Comparison of ENCODE assay signal across 34 cellular contexts in genomic region chr2:228410051-228410450, GRCh38.
DNase-seq lines count a peak whose midpoint lies in the region; ATAC-seq and TF ChIP-seq lines count a peak whose summit lies in the region.
"Had no signal": no experiment of that assay in that cellular context is flagged by ENCODE, and none has a peak within 500 bp of the region (broad histone marks: within the 10 kb centered on the region; RNA-seq: fewer than 3 reads in every experiment).

No MANE protein-coding gene starts in this region.

- H3K9me2 ChIP-seq in Karpas-422 (replicated peaks; ENCODE audit: insufficient read depth, low read length) = no peaks in the 10 kb centered on the region

- no peaks in the 10 kb centered on the region for H3K36me3 Mint-ChIP-seq in T-helper 2 cell treated with Interferon-gamma antibody and Interleukin-4, amounts not matched to agents 5 μg/mL and 100 μg/mL, for 36 hours (ENCODE audit: low read depth)
- no peaks in the 10 kb centered on the region for H3K36me3 Mint-ChIP-seq in mesothelial cell of epicardium
- H3K36me3 Mint-ChIP-seq: CD14-positive monocyte; CD4-positive, alpha-beta memory T cell; CD4-positive, CD25-positive, alpha-beta regulatory T cell; CD8-positive, alpha-beta memory T cell; CD8-positive, alpha-beta T cell had no signal

- no peak for TF ChIP-seq CTCF in mesothelial cell of epicardium (IDR thresholded peaks at IDR 0.05; ENCODE audit: unreplicated experiment)

- H3K9ac ChIP-seq in Karpas-422 (ENCODE audit: low read length) = no peak overlapping the region
- H3K9ac ChIP-seq: BLaER1; BLaER1 treated with 17β-estradiol and CSF1 and Interleukin-3, amounts not matched to agents 10 nM and 100 nM had no signal

- H3K4me3 ChIP-seq in Karpas-422 (ENCODE audit: low read length) = no peak overlapping the region
- H3K4me3 ChIP-seq: A549; BLaER1; BLaER1 treated with 17β-estradiol and CSF1 and Interleukin-3, amounts not matched to agents 10 nM and 100 nM had no signal

- peaks cover 14% of the 10 kb centered on the region for H3K4me1 ChIP-seq in Karpas-422 (ENCODE audit: low read length)
- H3K4me1 ChIP-seq: A549; BE2C; BLaER1; BLaER1 treated with 17β-estradiol and CSF1 and Interleukin-3, amounts not matched to agents 10 nM and 100 nM; Caco-2 had no signal

- H3K27me3 ChIP-seq in Karpas-422 (ENCODE audit: low read length) = no peaks in the 10 kb centered on the region
- H3K27me3 ChIP-seq: BE2C; BLaER1; BLaER1 treated with 17β-estradiol and CSF1 and Interleukin-3, amounts not matched to agents 10 nM and 100 nM had no signal

- in situ Hi-C loops in G401 (cut with HindIII; ENCODE audit: low sequenced_read_pairs) = no loop called here

- H3K4me2 ChIP-seq in Karpas-422 (ENCODE audit: low read depth, low read length, poor library complexity, severe bottlenecking) = no peak overlapping the region
- H3K4me2 ChIP-seq: A549; BLaER1; BLaER1 treated with 17β-estradiol and CSF1 and Interleukin-3, amounts not matched to agents 10 nM and 100 nM had no signal

- DNase-seq in G401 (ENCODE audit: low spot score) = peak; percentile 67
- no peak for DNase-seq in Karpas-422
- peak; percentile 59 for DNase-seq in cerebellar cortex (ENCODE audit: low spot score)
- peak; percentile 27 for DNase-seq in cerebellum (ENCODE audit: low spot score)
- no peak for DNase-seq in T-helper 2 cell treated with Interferon-gamma antibody and Interleukin-4, amounts not matched to agents 5 μg/mL and 100 μg/mL, for 36 hours (ENCODE audit: low spot score)
- no peak for DNase-seq in mesothelial cell of epicardium (ENCODE audit: low spot score in 2 of 2, unreplicated experiment in 2 of 2)
- DNase-seq: 8988T; ACHN; AML-193; BE2C; Caco-2; Calu3; CD4-positive, alpha-beta memory T cell; CD4-positive, alpha-beta T cell; CD4-positive, CD25-positive, alpha-beta regulatory T cell; CD8-positive, alpha-beta memory T cell; CD8-positive, alpha-beta T cell; COR-L47; DMS 273 treated with DMSO at 0.1 percent for 48 hours; DMS153; DMS53; DMS79; DMS79 treated with DMSO at 0.1 percent for 48 hours; DND-41; EL had no signal

- no peak overlapping the region for H3K27ac Mint-ChIP-seq in T-helper 2 cell treated with Interferon-gamma antibody and Interleukin-4, amounts not matched to agents 5 μg/mL and 100 μg/mL, for 36 hours
- no peak overlapping the region for H3K27ac Mint-ChIP-seq in mesothelial cell of epicardium
- H3K27ac Mint-ChIP-seq: B cell; CD14-positive monocyte; CD4-positive, alpha-beta memory T cell; CD4-positive, alpha-beta T cell; CD4-positive, CD25-positive, alpha-beta regulatory T cell; CD8-positive, alpha-beta memory T cell; CD8-positive, alpha-beta T cell had no signal

- peak overlapping the region; percentile 74 for H2AFZ ChIP-seq in Karpas-422 (ENCODE audit: low read length)

- H4K20me1 ChIP-seq in Karpas-422 (ENCODE audit: insufficient read depth, low read depth, low read length) = no peaks in the 10 kb centered on the region
- H4K20me1 ChIP-seq: BLaER1; BLaER1 treated with 17β-estradiol and CSF1 and Interleukin-3, amounts not matched to agents 10 nM and 100 nM had no signal

- ATAC-seq in GM19463 (IDR thresholded peaks at IDR 0.05; ENCODE audit: unreplicated experiment) = no peak
- no peak for ATAC-seq in GM18909 (IDR thresholded peaks at IDR 0.05; ENCODE audit: poor library complexity, unreplicated experiment)
- ATAC-seq: A549; CD8-positive, alpha-beta T cell had no signal

- no peaks in the 10 kb centered on the region for H3K27me3 Mint-ChIP-seq in T-helper 2 cell treated with Interferon-gamma antibody and Interleukin-4, amounts not matched to agents 5 μg/mL and 100 μg/mL, for 36 hours (ENCODE audit: low read depth)
- H3K27me3 Mint-ChIP-seq in mesothelial cell of epicardium (ENCODE audit: low read depth) = no peaks in the 10 kb centered on the region
- H3K27me3 Mint-ChIP-seq: B cell; CD4-positive, alpha-beta memory T cell; CD4-positive, alpha-beta T cell; CD4-positive, CD25-positive, alpha-beta regulatory T cell; CD8-positive, alpha-beta memory T cell had no signal

- no peaks in the 10 kb centered on the region for H3K79me2 ChIP-seq in Karpas-422 (ENCODE audit: low read length)

- H3K36me3 ChIP-seq in Karpas-422 (ENCODE audit: insufficient read depth, low read length) = no peaks in the 10 kb centered on the region; the same call in 1 of the 2 replicates
- H3K36me3 ChIP-seq: BE2C; BLaER1; BLaER1 treated with 17β-estradiol and CSF1 and Interleukin-3, amounts not matched to agents 10 nM and 100 nM had no signal

- H3K4me1 Mint-ChIP-seq in T-helper 2 cell treated with Interferon-gamma antibody and Interleukin-4, amounts not matched to agents 5 μg/mL and 100 μg/mL, for 36 hours (ENCODE audit: low read depth) = no peaks in the 10 kb centered on the region
- H3K4me1 Mint-ChIP-seq in mesothelial cell of epicardium = no peaks in the 10 kb centered on the region
- H3K4me1 Mint-ChIP-seq: B cell; CD14-positive monocyte; CD4-positive, alpha-beta memory T cell; CD4-positive, CD25-positive, alpha-beta regulatory T cell; CD8-positive, alpha-beta memory T cell had no signal

- no peak overlapping the region for H3K4me3 Mint-ChIP-seq in T-helper 2 cell treated with Interferon-gamma antibody and Interleukin-4, amounts not matched to agents 5 μg/mL and 100 μg/mL, for 36 hours
- H3K4me3 Mint-ChIP-seq in mesothelial cell of epicardium = no peak overlapping the region
- H3K4me3 Mint-ChIP-seq: B cell; CD14-positive monocyte; CD4-positive, alpha-beta memory T cell; CD4-positive, alpha-beta T cell; CD4-positive, CD25-positive, alpha-beta regulatory T cell; CD8-positive, alpha-beta memory T cell; CD8-positive, alpha-beta T cell had no signal

- H3K9me3 ChIP-seq in Karpas-422 (ENCODE audit: low read length) = peaks cover 5% of the 10 kb centered on the region; the same call in 1 of the 2 replicates
- H3K9me3 ChIP-seq: A549, BE2C, BLaER1, Caco-2 had no signal

- H3K9me3 Mint-ChIP-seq in T-helper 2 cell treated with Interferon-gamma antibody and Interleukin-4, amounts not matched to agents 5 μg/mL and 100 μg/mL, for 36 hours = no peaks in the 10 kb centered on the region
- H3K9me3 Mint-ChIP-seq in mesothelial cell of epicardium = no peaks in the 10 kb centered on the region
- H3K9me3 Mint-ChIP-seq: CD4-positive, alpha-beta T cell had no signal

- H3K27ac ChIP-seq in Karpas-422 (ENCODE audit: low read length) = no peak overlapping the region
- H3K27ac ChIP-seq: 22Rv1; A549; BLaER1; BLaER1 treated with 17β-estradiol and CSF1 and Interleukin-3, amounts not matched to agents 10 nM and 100 nM; C4-2B had no signal

Comparison
In these comparisons a context has a peak if more than half of its experiments do, and no peak if none do; other contexts are left out.
1. DNase-seq: peak in G401 (single experiment), cerebellar cortex (single experiment) and cerebellum (single experiment); none in Karpas-422 (single experiment), T-helper 2 cell treated with Interferon-gamma antibody and Interleukin-4, amounts not matched to agents 5 μg/mL and 100 μg/mL, for 36 hours (single experiment) and mesothelial cell of epicardium (0 of 2).